9 cellular contexts compared by ENCODE assay signal in the genomic region with DNA sequence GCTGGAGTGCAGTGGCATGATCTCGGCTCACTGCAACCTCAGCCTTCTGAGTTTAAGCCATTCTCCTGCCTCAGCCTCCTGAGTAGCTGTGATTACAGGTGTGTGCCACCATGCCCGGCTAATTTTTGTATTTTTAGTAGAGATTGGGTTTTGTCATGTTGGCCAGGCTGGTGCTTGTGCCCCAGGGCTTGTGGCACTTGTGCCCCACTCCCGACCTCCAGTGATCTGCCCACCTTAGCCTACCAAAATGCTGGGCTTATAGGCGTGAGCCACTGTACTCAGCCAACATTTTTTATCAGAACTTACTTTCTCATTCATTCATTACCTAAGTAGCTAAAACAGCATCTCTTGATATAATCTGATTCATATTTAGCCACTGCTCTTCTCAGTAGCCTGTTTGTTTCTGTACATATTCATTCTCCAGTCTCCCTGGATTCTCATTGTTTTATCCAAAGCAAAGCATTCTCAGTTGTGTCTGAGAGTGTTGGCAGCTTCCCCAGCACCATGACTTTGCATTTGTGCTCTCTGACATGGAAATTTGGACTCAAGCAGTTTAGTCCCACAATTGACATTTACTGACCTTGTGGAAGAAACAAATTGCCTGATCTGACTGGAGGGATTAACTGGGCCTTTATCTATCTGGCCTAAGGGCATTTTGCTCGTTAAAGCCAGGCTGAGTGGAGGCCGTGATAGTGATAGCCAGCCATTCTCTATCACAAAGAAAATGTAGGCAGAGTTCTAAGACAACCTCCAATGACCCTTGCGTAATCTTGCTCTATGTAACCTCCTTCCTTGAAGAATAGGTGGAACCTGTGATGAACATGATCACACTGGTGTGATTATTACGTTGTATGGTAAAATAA. TPM values are rescaled to one million over a fixed set of nuclear protein-coding genes. Genes with fewer than 3 reads are reported as not detected.
DNase-seq lines count a peak whose midpoint lies in the region.
"Had no signal": no experiment of that assay in that cellular context is flagged by ENCODE, and none has a peak within 500 bp of the region (broad histone marks: within the 10 kb centered on the region; RNA-seq: fewer than 3 reads in every experiment).

No MANE protein-coding gene starts in this region.

- H3K9ac ChIP-seq in adipocyte (ENCODE audit: low read length) = peak overlapping the region; percentile 60

- no peak overlapping the region for H3K4me3 ChIP-seq in adipocyte (ENCODE audit: low read length)

- H3K27ac Mint-ChIP-seq in activated CD4-positive, alpha-beta T cell treated with anti-CD3 and anti-CD28 coated beads, Interleukin-2, amount 10 ng/mL, durations not matched to agents 24 days and 14 days = no peak overlapping the region

- H3K27me3 Mint-ChIP-seq in activated CD4-positive, alpha-beta T cell treated with anti-CD3 and anti-CD28 coated beads, Interleukin-2, amount 10 ng/mL, durations not matched to agents 24 days and 14 days = peaks cover 8% of the 10 kb centered on the region

- intact Hi-C loops in cardiac septum (cut with DNase I) = no loop called here
- intact Hi-C loops in activated CD4-positive, alpha-beta T cell treated with anti-CD3 and anti-CD28 coated beads, Interleukin-2, amount 10 ng/mL, durations not matched to agents 24 days and 14 days (cut with micrococcal nuclease) = no loop called here

- H3K36me3 ChIP-seq in adipocyte (ENCODE audit: control insufficient read depth, insufficient read depth, low read length, severe bottlenecking) = no peaks in the 10 kb centered on the region

- no peaks in the 10 kb centered on the region for H3K4me1 Mint-ChIP-seq in activated CD4-positive, alpha-beta T cell treated with anti-CD3 and anti-CD28 coated beads, Interleukin-2, amount 10 ng/mL, durations not matched to agents 24 days and 14 days

- peaks cover 6% of the 10 kb centered on the region for H3K9me3 ChIP-seq in adipocyte (ENCODE audit: control insufficient read depth, low read length)

- H3K27me3 ChIP-seq in adipocyte (replicated peaks; ENCODE audit: control insufficient read depth, insufficient read depth, low read length) = no peaks in the 10 kb centered on the region

- peaks cover 24% of the 10 kb centered on the region for H3K4me1 ChIP-seq in adipocyte (ENCODE audit: control insufficient read depth, insufficient read depth, low read length)

- H3K36me3 Mint-ChIP-seq in activated CD4-positive, alpha-beta T cell treated with anti-CD3 and anti-CD28 coated beads, Interleukin-2, amount 10 ng/mL, durations not matched to agents 24 days and 14 days (ENCODE audit: low read depth) = no peaks in the 10 kb centered on the region

- DNase-seq in ELF-1 (ENCODE audit: low read depth, low spot score) = peak; percentile 61
- peak; percentile 95 for DNase-seq in adipocyte (ENCODE audit: low read depth)
- peak; percentile 86 for DNase-seq in cardiac septum (ENCODE audit: low spot score)
- peak; percentile 89 for DNase-seq in pulmonary artery endothelial cell (ENCODE audit: low read depth, low spot score)
- DNase-seq in activated CD4-positive, CD25-positive, alpha-beta regulatory T cell (lab: John Stamatoyannopoulos, UW) = no peak
- DNase-seq in NCI-H345 treated with DMSO at 0.1 percent for 48 hours (lab: John Stamatoyannopoulos, UW; ENCODE audit: unreplicated experiment) = no peak
- no peak for DNase-seq in NCI-H1092 treated with DMSO at 0.1 percent for 48 hours (lab: John Stamatoyannopoulos, UW)
- no peak for DNase-seq in activated CD4-positive, alpha-beta T cell treated with anti-CD3 and anti-CD28 coated beads, Interleukin-2, amount 10 ng/mL, durations not matched to agents 24 days and 14 days

- H3K9me3 Mint-ChIP-seq in activated CD4-positive, alpha-beta T cell treated with anti-CD3 and anti-CD28 coated beads, Interleukin-2, amount 10 ng/mL, durations not matched to agents 24 days and 14 days = peaks cover 18% of the 10 kb centered on the region

- H3K4me3 Mint-ChIP-seq in activated CD4-positive, alpha-beta T cell treated with anti-CD3 and anti-CD28 coated beads, Interleukin-2, amount 10 ng/mL, durations not matched to agents 24 days and 14 days = no peak overlapping the region

RNA-seq across cellular contexts. Expression of a gene that starts 44.9 kb away (rescaled TPM):
- total RNA-seq in cardiac septum (not detected), pulmonary artery endothelial cell (not detected in 2 replicates)
- total RNA-seq in activated CD4-positive, alpha-beta T cell treated with anti-CD3 and anti-CD28 coated beads, Interleukin-2, amount 10 ng/mL, durations not matched to agents 24 days and 14 days = not detected in 2 replicates
- total RNA-seq: mononuclear cell had no signal

RNA-seq across cellular contexts. Expression of a gene that starts 52.9 kb away (rescaled TPM):
- total RNA-seq in cardiac septum (13.2 TPM), pulmonary artery endothelial cell (33.1 and 33.9 TPM in 2 replicates)
- total RNA-seq in activated CD4-positive, alpha-beta T cell treated with anti-CD3 and anti-CD28 coated beads, Interleukin-2, amount 10 ng/mL, durations not matched to agents 24 days and 14 days = 22.3 and 22.6 TPM in 2 replicates

Comparison
In these comparisons a context has a peak if more than half of its experiments do, and no peak if none do; other contexts are left out.
1. DNase-seq: peak in ELF-1 (single experiment), adipocyte (single experiment), cardiac septum (single experiment) and pulmonary artery endothelial cell (single experiment); none in activated CD4-positive, CD25-positive, alpha-beta regulatory T cell (0 of 4), NCI-H345 treated with DMSO at 0.1 percent for 48 hours (single experiment), NCI-H1092 treated with DMSO at 0.1 percent for 48 hours (single experiment) and activated CD4-positive, alpha-beta T cell treated with anti-CD3 and anti-CD28 coated beads, Interleukin-2, amount 10 ng/mL, durations not matched to agents 24 days and 14 days (single experiment).